In the genomic region with DNA sequence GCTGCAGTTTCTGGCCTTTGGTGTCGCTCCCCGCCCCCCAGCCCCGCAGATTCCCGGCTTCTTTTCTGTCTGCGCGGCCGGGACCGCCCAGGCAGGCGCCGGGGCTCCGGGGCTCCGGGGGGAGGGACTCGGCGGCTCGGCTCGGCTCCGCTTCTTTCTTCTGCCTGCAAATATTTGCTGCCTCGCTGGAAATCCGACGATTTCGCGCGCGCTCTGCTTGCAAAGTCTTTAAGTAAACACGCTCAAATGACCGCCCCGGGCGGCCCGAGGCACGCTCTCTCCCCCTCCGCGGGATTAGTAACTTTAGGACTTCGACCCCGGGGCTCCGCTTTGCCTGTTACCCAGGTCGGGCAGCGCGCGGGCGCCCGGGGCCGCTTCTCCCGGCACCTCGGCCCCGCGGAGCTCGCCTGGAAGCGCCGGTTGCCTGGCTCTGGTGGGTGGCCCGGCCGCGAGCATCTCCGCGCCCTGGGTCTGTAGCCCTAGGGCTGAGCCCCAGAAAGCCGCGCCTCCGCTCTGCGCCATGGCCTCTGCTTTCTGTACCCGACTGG, we compare ENCODE assay signal across 8 cellular contexts. TPM values are rescaled to one million over a fixed set of nuclear protein-coding genes. Genes with fewer than 3 reads are reported as not detected.
DNase-seq lines count a peak whose midpoint lies in the region; ATAC-seq and TF ChIP-seq lines count a peak whose summit lies in the region.

No MANE protein-coding gene starts in this region.

- peak overlapping the region; percentile 85 for H2BK5ac ChIP-seq in mesendoderm (ENCODE audit: low read length)

- H3K4ac ChIP-seq in mesendoderm (ENCODE audit: low read depth, low read length) = peak overlapping the region; percentile 99

- H3K27ac ChIP-seq in A673 (ENCODE audit: low read depth, low read length, poor library complexity, severe bottlenecking) (no peak overlapping the region), breast epithelium (peak overlapping the region; percentile 91 to 96), mesendoderm (ENCODE audit: low read depth, low read length) (peak overlapping the region; percentile 87)

- H3K79me2 ChIP-seq in mesendoderm (ENCODE audit: control insufficient read depth, insufficient read depth, low read length) = peaks cover 9% of the 10 kb centered on the region

- peak overlapping the region; percentile 49 for H3K4me3 ChIP-seq in A673 (ENCODE audit: low read depth, low read length, poor library complexity, severe bottlenecking)
- peak overlapping the region; percentile 22 for H3K4me3 ChIP-seq in HFF-Myc (replicated peaks; ENCODE audit: low read depth, low read length)
- H3K4me3 ChIP-seq in breast epithelium = peak overlapping the region; percentile 20 to 87 (median 72)
- peak overlapping the region; percentile 44 for H3K4me3 ChIP-seq in mesendoderm (ENCODE audit: low read length)

- TF ChIP-seq CTCF in A673 (conservative IDR thresholded peaks at IDR 0.05; ENCODE audit: low read depth, low read length) = no peak
- TF ChIP-seq CTCF in HFF-Myc (IDR thresholded peaks at IDR 0.05; ENCODE audit: low read depth, low read length, missing control alignments) = no peak
- no peak for TF ChIP-seq CTCF in breast epithelium (IDR thresholded peaks at IDR 0.05)
- TF ChIP-seq CTCF in GM10266 (IDR thresholded peaks at IDR 0.05; ENCODE audit: control insufficient read depth, insufficient read depth, low read depth, missing control alignments) = no peak

- intact Hi-C loops in A673 (cut with micrococcal nuclease; ENCODE audit: unreplicated experiment) (loop anchor here (5.0 to 10.0 kb wide), 4 partner anchors 178 to 1154 kb away; no protein-coding TSS in a partner anchor), breast epithelium (cut with DNase I; ENCODE audit: low total_unique reads) (no loop called here)

- H3K9me3 ChIP-seq in A673 (ENCODE audit: low read depth, low read length, poor library complexity, severe bottlenecking) (no peaks in the 10 kb centered on the region), breast epithelium (no peaks in the 10 kb centered on the region)

- DNase-seq in A673 (ENCODE audit: low spot score) = peak; percentile 45
- no peak for DNase-seq in HFF-Myc (ENCODE audit: extremely low read depth, low read depth)
- no peak for DNase-seq in breast epithelium (ENCODE audit: low spot score in 2 of 2)
- peak; percentile 89 for DNase-seq in mesendoderm
- no peak for DNase-seq in middle frontal gyrus (ENCODE audit: extremely low spot score, low spot score)
- no peak for DNase-seq in epidermal melanocyte (ENCODE audit: insufficient read length, low spot score)
- DNase-seq in GM10266 (ENCODE audit: extremely low spot score) = no peak

- H2BK120ac ChIP-seq in mesendoderm (ENCODE audit: low read depth, low read length) = peak overlapping the region; percentile 75

- H2AK5ac ChIP-seq in mesendoderm (ENCODE audit: low read length) = no peak overlapping the region

- no TSS peak for BruUV-seq in A673 (replicated peaks; lab: Mats Ljungman, UMichigan)

- POLR2A ChIA-PET in A673 (lab: Charles Lee; ENCODE audit: low non-redundant PET) = no interaction called here

- no CpG with 5 or more reads among the region's 59 CpGs for WGBS in mesendoderm (ENCODE audit: extremely low coverage, insufficient coverage, low lambda C conversion rate)

- peak overlapping the region; percentile 16 for H4K8ac ChIP-seq in mesendoderm (ENCODE audit: low read depth, low read length)

- peak overlapping the region; percentile 37 for H2BK15ac ChIP-seq in mesendoderm (replicated peaks; ENCODE audit: low read depth)

- peak overlapping the region; percentile 90 for H3K9ac ChIP-seq in mesendoderm (ENCODE audit: low read length)

- CTCF ChIA-PET in A673 (lab: Charles Lee) = interaction anchor here (0.5 kb wide), 1 partner anchor 10 kb away, joined by 4 read pairs; no protein-coding TSS in a partner anchor

- peaks cover 77% of the 10 kb centered on the region for H3K27me3 ChIP-seq in A673 (replicated peaks; ENCODE audit: insufficient read depth, low read depth, low read length, poor library complexity)
- peaks cover 0 to 61% of the 10 kb centered on the region in 2 donors for H3K27me3 ChIP-seq in breast epithelium
- H3K27me3 ChIP-seq in mesendoderm (ENCODE audit: insufficient read depth, low read length, poor library complexity) = peaks cover 2% of the 10 kb centered on the region

- no peak overlapping the region for H4K5ac ChIP-seq in mesendoderm (ENCODE audit: low read length)

- H3K4me2 ChIP-seq in mesendoderm (ENCODE audit: low read length) = peak overlapping the region; percentile 73

- peak overlapping the region; percentile 99 for H3K18ac ChIP-seq in mesendoderm (ENCODE audit: low read length)

- no peaks in the 10 kb centered on the region for H3K79me1 ChIP-seq in mesendoderm (ENCODE audit: low read length)

- peaks cover 22% of the 10 kb centered on the region for H3K4me1 ChIP-seq in A673 (ENCODE audit: insufficient read depth, low read length, poor library complexity, severe bottlenecking)
- H3K4me1 ChIP-seq in breast epithelium = no peaks in the 10 kb centered on the region
- peaks cover 10% of the 10 kb centered on the region for H3K4me1 ChIP-seq in mesendoderm (ENCODE audit: control insufficient read depth, low read depth, low read length)

- ATAC-seq in HG02798 (IDR thresholded peaks at IDR 0.05; ENCODE audit: poor library complexity, unreplicated experiment) = no peak

- no peak overlapping the region for H3K23ac ChIP-seq in mesendoderm (ENCODE audit: low read length)

- TF ChIP-seq POLR2A in breast epithelium (IDR thresholded peaks at IDR 0.05) = no peak

- no peaks in the 10 kb centered on the region for H3K36me3 ChIP-seq in A673 (ENCODE audit: insufficient read depth, low read length, poor library complexity, severe bottlenecking)
- H3K36me3 ChIP-seq in breast epithelium = no peaks in the 10 kb centered on the region
- no peaks in the 10 kb centered on the region for H3K36me3 ChIP-seq in mesendoderm (ENCODE audit: control insufficient read depth, insufficient read depth, low read length)

- peak overlapping the region; percentile 97 for H3K56ac ChIP-seq in mesendoderm (ENCODE audit: low read length)

RNA-seq across cellular contexts. Expression of a gene that starts 3.9 kb away (rescaled TPM):
- 3.0 and 3.1 TPM in 2 replicates for total RNA-seq in A673 (2021)
- total RNA-seq in breast epithelium = 10 to 100 TPM in 2 of 3 donors, under 1 TPM in 1; 0.48 to 36.4 (median 28.2) TPM
- 7.2 TPM for polyA plus RNA-seq in mesendoderm (2013, experiment 1 of 2)
- 6.2 TPM for polyA plus RNA-seq in mesendoderm (2013, experiment 2 of 2)

Comparison
In these comparisons a context has a peak if more than half of its experiments do, and no peak if none do; other contexts are left out.
1. DNase-seq: peak in A673 (single experiment) and mesendoderm (single experiment); none in HFF-Myc (single experiment), breast epithelium (0 of 2), middle frontal gyrus (single experiment), epidermal melanocyte (single experiment) and GM10266 (single experiment).
2. H3K4me3 ChIP-seq: peak in every context shown above with its lines; median percentile 72 in breast epithelium; 49 in A673; 44 in mesendoderm; 22 in HFF-Myc.